8 cellular contexts compared by ENCODE assay signal in the genomic region with DNA sequence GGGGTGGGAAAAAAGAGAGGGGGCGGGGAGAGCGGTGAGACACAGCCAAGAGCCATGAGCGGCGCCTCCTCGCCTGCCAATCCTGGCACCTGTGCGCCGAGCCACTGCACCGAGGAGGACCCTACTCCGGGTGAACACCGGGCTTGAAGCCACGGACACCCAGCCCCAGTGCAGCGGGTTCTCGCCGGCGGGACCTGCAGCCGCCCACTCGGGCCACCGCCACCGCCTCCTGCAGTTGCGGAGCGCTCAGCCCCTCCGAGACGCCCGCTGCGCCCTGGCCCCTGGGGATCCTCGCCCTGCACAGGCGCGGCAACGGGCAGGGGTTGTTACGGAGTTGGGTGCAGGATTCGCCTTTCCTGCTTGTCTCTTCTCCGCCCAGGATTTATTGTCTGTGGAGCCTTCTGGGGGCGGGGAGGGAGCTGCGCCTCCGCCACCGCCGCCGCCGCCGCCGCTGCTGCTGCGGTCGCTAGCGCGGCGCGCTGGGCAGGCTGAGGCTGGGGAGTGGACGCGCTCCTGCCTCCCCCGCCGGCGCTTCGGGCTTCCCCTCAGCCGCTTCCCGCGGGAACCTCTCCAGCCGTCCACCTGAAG. TPM values are rescaled to one million over a fixed set of nuclear protein-coding genes. Genes with fewer than 3 reads are reported as not detected.
DNase-seq lines count a peak whose midpoint lies in the region; ATAC-seq and TF ChIP-seq lines count a peak whose summit lies in the region.

LRRC7 (plus strand) TSS at position 76 of the 588 bp plus-strand sequence. CDS start 718 bp downstream, outside the sequence.

- peak within 1 kb of the TSS; percentile 86 for H3K4me2 ChIP-seq in skeletal muscle satellite cell (ENCODE audit: low read length)

- peaks cover 3% of the 10 kb centered on the region for H3K36me3 Mint-ChIP-seq in T-helper 17 cell (ENCODE audit: low read depth)

- no peaks in the 10 kb centered on the region for H3K36me3 ChIP-seq in iPS-20b (ENCODE audit: insufficient read depth, low read depth, low read length)
- no peaks in the 10 kb centered on the region for H3K36me3 ChIP-seq in skeletal muscle satellite cell (ENCODE audit: insufficient read depth, low read length)

- peaks cover 33% of the 10 kb centered on the region for H3K27me3 Mint-ChIP-seq in T-helper 17 cell

- peak; percentile 24 for ATAC-seq in GM21390 (IDR thresholded peaks at IDR 0.05; ENCODE audit: unreplicated experiment)
- ATAC-seq in T-helper 17 cell = no peak
- ATAC-seq in GM18873 (IDR thresholded peaks at IDR 0.05; ENCODE audit: low FRiP score, unreplicated experiment) = no peak

- no peak within 1 kb of the TSS for H3K27ac Mint-ChIP-seq in T-helper 17 cell

- TF ChIP-seq CTCF in AG09309 (IDR thresholded peaks at IDR 0.05; ENCODE audit: control insufficient read depth, insufficient read depth, low read depth, low read length, missing control alignments) = no peak

- H3K27me3 ChIP-seq in iPS-20b (ENCODE audit: insufficient read depth, low read length) (peaks cover 79% of the 10 kb centered on the region), skeletal muscle satellite cell (ENCODE audit: control insufficient read depth, insufficient read depth, low read length) (peaks cover 59% of the 10 kb centered on the region)

- H3K9ac ChIP-seq in iPS-20b (ENCODE audit: low read depth, low read length) (no peak within 1 kb of the TSS), skeletal muscle satellite cell (ENCODE audit: low read depth, low read length) (no peak within 1 kb of the TSS)

- in situ Hi-C loops in T47D (cut with HindIII; ENCODE audit: low pct_unique_long_range_greater_than_20kb, low sequenced_read_pairs) = no loop called here

- no peak within 1 kb of the TSS for H3K27ac ChIP-seq in iPS-20b (ENCODE audit: low read length)

- H3K9me3 ChIP-seq in iPS-20b (ENCODE audit: insufficient read depth, low read depth, low read length) (no peaks in the 10 kb centered on the region; the same call in 1 of the 2 replicates), skeletal muscle satellite cell (replicated peaks; ENCODE audit: low read length) (no peaks in the 10 kb centered on the region), T-helper 17 cell (ENCODE audit: control insufficient read depth, low read length, poor library complexity, severe bottlenecking) (no peaks in the 10 kb centered on the region)

- H3K4me3 ChIP-seq in AG09309 (ENCODE audit: control insufficient read depth, low read depth, low read length) (peak within 1 kb of the TSS; percentile 35), iPS-20b (ENCODE audit: low read length) (peak within 1 kb of the TSS; percentile 75), skeletal muscle satellite cell (ENCODE audit: low read length) (peak within 1 kb of the TSS; percentile 67)

- H3K4me3 Mint-ChIP-seq in T-helper 17 cell = no peak within 1 kb of the TSS

- peaks cover 3% of the 10 kb centered on the region; the same call in 1 of the 2 replicates for H3K4me1 ChIP-seq in iPS-20b (ENCODE audit: insufficient read depth, low read length)
- peaks cover 27% of the 10 kb centered on the region for H3K4me1 ChIP-seq in skeletal muscle satellite cell (ENCODE audit: control insufficient read depth, insufficient read depth, low read length)

- no peaks in the 10 kb centered on the region for H3K4me1 Mint-ChIP-seq in T-helper 17 cell

- DNase-seq in AG09309 (ENCODE audit: low read depth) (no peak), NCI-H345 treated with DMSO at 0.1 percent for 48 hours (lab: John Stamatoyannopoulos, UW; ENCODE audit: unreplicated experiment) (peak; percentile 80), T47D (ENCODE audit: low read depth in 1 of 2, low spot score in 1 of 2) (peak; percentile 7 to 8), T-helper 17 cell (no peak)

RNA-seq across cellular contexts. Expression of gene LRRC7, which starts in this region (rescaled TPM):
- under 0.01 and 0.25 TPM in 2 replicates for total RNA-seq in skeletal muscle satellite cell (2012; rRNA removed)
- not detected for total RNA-seq in T-helper 17 cell

Comparison
In these comparisons a context has a peak if more than half of its experiments do, and no peak if none do; other contexts are left out.
1. DNase-seq: peak in NCI-H345 treated with DMSO at 0.1 percent for 48 hours (single experiment) and T47D (2 of 2); none in AG09309 (single experiment) and T-helper 17 cell (0 of 3).
2. Peak in every context shown above with its lines, with median percentiles within 50 percentile points of each other: H3K4me3 ChIP-seq.